Comparison of ENCODE assay signal across 8 cellular contexts in the genomic region with DNA sequence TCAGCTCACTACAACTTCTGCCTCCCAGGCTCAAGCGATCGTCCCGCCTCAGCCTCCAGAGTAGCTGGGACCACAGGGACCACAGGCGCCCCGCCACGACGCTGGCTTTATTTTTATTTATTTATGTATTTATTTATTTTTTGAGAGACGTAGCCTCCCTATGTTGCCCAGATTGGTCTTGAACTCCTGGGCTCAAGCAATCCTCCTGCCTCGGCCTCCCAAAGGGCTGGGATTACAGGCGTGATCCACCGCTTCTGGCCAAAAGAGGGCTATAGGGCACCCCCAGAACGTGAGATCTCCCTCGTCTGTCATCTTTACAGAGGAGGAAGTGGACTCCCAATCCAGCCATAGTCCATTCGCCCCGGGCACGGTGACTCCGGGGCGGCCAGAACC.
A peak's percentile ranks its signal among the peaks of the same experiment; 100 is the strongest.
DNase-seq lines count a peak whose midpoint lies in the region; ATAC-seq and TF ChIP-seq lines count a peak whose summit lies in the region.
"Not testable (repeated sequence)": the region's sequence is repeated elsewhere in the genome, so short reads cannot be mapped to it uniquely, and the experiment has no call there.

No MANE protein-coding gene starts in this region.

- not testable (repeated sequence) for TF ChIP-seq CTCF in C4-2B (conservative IDR thresholded peaks at IDR 0.05); endothelial cell (IDR thresholded peaks at IDR 0.05; ENCODE audit: unreplicated experiment)

- not testable (repeated sequence) for H3K27me3 Mint-ChIP-seq in T-cell; activated naive CD8-positive, alpha-beta T cell treated with anti-CD3 and anti-CD28 coated beads, Interleukin-2, amount 50 U/mL, for 24 hours; endothelial cell (ENCODE audit: unreplicated experiment); stimulated activated naive CD8-positive, alpha-beta T cell treated with anti-CD3 and anti-CD28 coated beads, Interleukin-15, amount 100 ng/mL, for 72 hours

- DNase-seq in T-cell; activated naive CD8-positive, alpha-beta T cell treated with anti-CD3 and anti-CD28 coated beads, Interleukin-2, amount 50 U/mL, for 24 hours; endothelial cell (ENCODE audit: low spot score): not testable (repeated sequence)
- DNase-seq in stimulated activated naive CD8-positive, alpha-beta T cell treated with anti-CD3 and anti-CD28 coated beads, Interleukin-15, amount 100 ng/mL, for 72 hours, result peak in 1 of 2 donors; percentile 7

- not testable (repeated sequence) for H3K9me3 ChIP-seq in iPS-18c (ENCODE audit: control insufficient read depth, insufficient read depth, low read length); neuron (ENCODE audit: low read length)

- POLR2A ChIA-PET in T-cell (lab: Charles Lee), result not testable (repeated sequence)

- ATAC-seq in HG03095 (IDR thresholded peaks at IDR 0.05; ENCODE audit: unreplicated experiment), result peak; percentile 23
- peak in 1 of 4 experiments; percentile 34 for ATAC-seq in T-cell (replicated peaks in 1 of 4)
- ATAC-seq in activated naive CD8-positive, alpha-beta T cell treated with anti-CD3 and anti-CD28 coated beads, Interleukin-2, amount 50 U/mL, for 24 hours, result peak; percentile 11
- not testable (repeated sequence) for ATAC-seq in stimulated activated naive CD8-positive, alpha-beta T cell treated with anti-CD3 and anti-CD28 coated beads, Interleukin-15, amount 100 ng/mL, for 72 hours

- not testable (repeated sequence) for H3K36me3 ChIP-seq in neuron (ENCODE audit: insufficient read depth, low read length)

- H3K4me3 ChIP-seq in iPS-18c (ENCODE audit: insufficient read depth, low read depth, low read length) (peak overlapping the region; percentile 15; the same call in 1 of the 2 replicates), neuron (ENCODE audit: low read length) (peak overlapping the region; percentile 43)

- H3K4me1 Mint-ChIP-seq in T-cell, result peaks cover 4 to 12% (median 6%) of the 10 kb centered on the region in 3 donors
- H3K4me1 Mint-ChIP-seq in activated naive CD8-positive, alpha-beta T cell treated with anti-CD3 and anti-CD28 coated beads, Interleukin-2, amount 50 U/mL, for 24 hours, result peaks cover 15% of the 10 kb centered on the region
- not testable (repeated sequence) for H3K4me1 Mint-ChIP-seq in endothelial cell (ENCODE audit: unreplicated experiment); stimulated activated naive CD8-positive, alpha-beta T cell treated with anti-CD3 and anti-CD28 coated beads, Interleukin-15, amount 100 ng/mL, for 72 hours

- H3K36me3 Mint-ChIP-seq in T-cell; activated naive CD8-positive, alpha-beta T cell treated with anti-CD3 and anti-CD28 coated beads, Interleukin-2, amount 50 U/mL, for 24 hours (ENCODE audit: low read depth); endothelial cell (ENCODE audit: low read depth, unreplicated experiment): not testable (repeated sequence)

- not testable (repeated sequence) for H3K27me3 ChIP-seq in neuron (ENCODE audit: insufficient read depth, low read length)

- H3K4me1 ChIP-seq in neuron (ENCODE audit: insufficient read depth, low read length), result not testable (repeated sequence)

- peak overlapping the region in 1 of 2 donors; percentile 92 for H3K27ac Mint-ChIP-seq in T-cell
- not testable (repeated sequence) for H3K27ac Mint-ChIP-seq in activated naive CD8-positive, alpha-beta T cell treated with anti-CD3 and anti-CD28 coated beads, Interleukin-2, amount 50 U/mL, for 24 hours; endothelial cell (ENCODE audit: unreplicated experiment)
- H3K27ac Mint-ChIP-seq in stimulated activated naive CD8-positive, alpha-beta T cell treated with anti-CD3 and anti-CD28 coated beads, Interleukin-15, amount 100 ng/mL, for 72 hours, result peak overlapping the region in 1 of 2 donors; percentile 61

- CTCF ChIA-PET in T-cell (lab: Charles Lee), result not testable (repeated sequence)

- H3K4me3 Mint-ChIP-seq in T-cell, result peak overlapping the region; percentile 78 to 90 (median 87)
- H3K4me3 Mint-ChIP-seq in activated naive CD8-positive, alpha-beta T cell treated with anti-CD3 and anti-CD28 coated beads, Interleukin-2, amount 50 U/mL, for 24 hours, result peak overlapping the region; percentile 89
- peak overlapping the region; percentile 71 for H3K4me3 Mint-ChIP-seq in endothelial cell (ENCODE audit: unreplicated experiment)
- H3K4me3 Mint-ChIP-seq in stimulated activated naive CD8-positive, alpha-beta T cell treated with anti-CD3 and anti-CD28 coated beads, Interleukin-15, amount 100 ng/mL, for 72 hours, result peak overlapping the region; percentile 59 to 99

- H3K27ac ChIP-seq in C4-2B, result peak overlapping the region; percentile 85

- H2AFZ ChIP-seq in neuron (ENCODE audit: low read depth, low read length), result not testable (repeated sequence)

- not testable (repeated sequence) for H3K9me3 Mint-ChIP-seq in T-cell; activated naive CD8-positive, alpha-beta T cell treated with anti-CD3 and anti-CD28 coated beads, Interleukin-2, amount 50 U/mL, for 24 hours; endothelial cell (ENCODE audit: unreplicated experiment); stimulated activated naive CD8-positive, alpha-beta T cell treated with anti-CD3 and anti-CD28 coated beads, Interleukin-15, amount 100 ng/mL, for 72 hours
